In the genomic region with DNA sequence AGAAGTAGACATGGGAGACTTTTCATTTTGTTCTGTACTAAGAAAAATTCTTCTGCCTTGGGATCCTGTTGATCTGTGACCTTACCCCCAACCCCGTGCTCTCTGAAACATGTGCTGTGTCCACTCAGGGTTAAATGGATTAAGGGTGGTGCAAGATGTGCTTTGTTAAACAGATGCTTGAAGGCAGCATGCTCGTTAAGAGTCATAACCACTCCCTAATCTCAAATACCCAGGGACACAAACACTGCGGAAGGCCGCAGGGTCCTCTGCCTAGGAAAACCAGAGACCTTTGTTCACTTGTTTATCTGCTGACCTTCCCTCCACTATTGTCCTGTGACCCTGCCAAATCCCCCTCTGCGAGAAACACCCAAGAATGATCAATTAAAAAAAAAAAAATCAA, we compare ENCODE assay signal across 8 cellular contexts. TPM values are rescaled to one million over a fixed set of nuclear protein-coding genes. Genes with fewer than 3 reads are reported as not detected.
DNase-seq lines count a peak whose midpoint lies in the region; ATAC-seq, FAIRE-seq and TF ChIP-seq lines count a peak whose summit lies in the region.
"Not testable (repeated sequence)": the region's sequence is repeated elsewhere in the genome, so short reads cannot be mapped to it uniquely, and the experiment has no call there.

No MANE protein-coding gene starts in this region.

- H3K4me2 ChIP-seq in A549 (peak overlapping the region; percentile 26; the same call in 1 of the 3 replicates), HepG2 (ENCODE audit: low read depth, low read length) (peak overlapping the region; percentile 30; the same call in 1 of the 2 replicates)
- not testable (repeated sequence) for H3K4me2 ChIP-seq in K562 (ENCODE audit: insufficient read depth, low read length); hepatocyte

- WGBS in A549 (ENCODE audit: missing lambda C conversion rate), result 35% methylated on average over 5 of the region's 5 CpGs
- 18% methylated on average over 3 of the region's 5 CpGs for WGBS in K562 (ENCODE audit: insufficient coverage, low coverage, missing lambda C conversion rate)
- 56% methylated on average over 4 of the region's 5 CpGs for WGBS in hepatocyte (ENCODE audit: low lambda C conversion rate, missing lambda C conversion rate)
- 0% methylated on average over 5 of the region's 5 CpGs for WGBS in HepG2 (ENCODE audit: low lambda C conversion rate)
- 68% methylated on average over 5 of the region's 5 CpGs for WGBS in prostate gland

- not testable (repeated sequence) for H3K4me1 Mint-ChIP-seq in activated T-cell treated with anti-CD3 and anti-CD28 coated beads, Interleukin-2, amount 50 U/mL, for 72 hours (ENCODE audit: low read depth)

- H2AFZ ChIP-seq in K562 (ENCODE audit: low read depth, low read length); hepatocyte; HepG2 (ENCODE audit: low read length): not testable (repeated sequence)

- not testable (repeated sequence) for H3K27me3 Mint-ChIP-seq in activated T-cell treated with anti-CD3 and anti-CD28 coated beads, Interleukin-2, amount 50 U/mL, for 72 hours (ENCODE audit: low read depth)

- not testable (repeated sequence) for H3K4me3 ChIP-seq in A549; K562; hepatocyte; HepG2 (replicated peaks in 1 of 3; ENCODE audit: insufficient read depth in 1 of 3, low read depth in 2 of 3, low read length in 3 of 3); prostate gland

- DNase-seq in A549 (ENCODE audit: low read depth in 1 of 2, low spot score in 1 of 2); activated T-cell treated with anti-CD3 and anti-CD28 coated beads, Interleukin-2, amount 50 U/mL, for 72 hours; K562 (ENCODE audit: extremely low read depth in 1 of 4, low spot score in 3 of 4); hepatocyte (ENCODE audit: low spot score); HepG2 (ENCODE audit: low spot score); prostate gland (ENCODE audit: low spot score): not testable (repeated sequence)

- H3K36me3 Mint-ChIP-seq in activated T-cell treated with anti-CD3 and anti-CD28 coated beads, Interleukin-2, amount 50 U/mL, for 72 hours (ENCODE audit: insufficient read depth in 2 of 2), result not testable (repeated sequence)

- POLR2A ChIA-PET in A549 (lab: Yijun Ruan, JAX); K562 (lab: Yijun Ruan, JAX); HepG2 (lab: Yijun Ruan, JAX): not testable (repeated sequence)

- not testable (repeated sequence) for H3K9me1 ChIP-seq in K562 (ENCODE audit: control insufficient read depth, insufficient read depth, low read length)

- TF ChIP-seq RAD21 in A549 (conservative IDR thresholded peaks at IDR 0.05 in 1 of 2, IDR thresholded peaks at IDR 0.05 in 1 of 2); K562 (CRISPR knock-in tag; conservative IDR thresholded peaks at IDR 0.05 in 1 of 2, IDR thresholded peaks at IDR 0.05 in 1 of 2); HepG2 (CRISPR knock-in tag; IDR thresholded peaks at IDR 0.05): not testable (repeated sequence)

- TF ChIP-seq POLR2A in A549 (IDR thresholded peaks at IDR 0.05; ENCODE audit: low read length); K562 (conservative IDR thresholded peaks at IDR 0.05); HepG2 (IDR thresholded peaks at IDR 0.05; ENCODE audit: insufficient read depth in 1 of 2, low read depth in 2 of 2, low read length in 2 of 2); prostate gland (IDR thresholded peaks at IDR 0.05): not testable (repeated sequence)

- H3K27ac ChIP-seq in 22Rv1, result peak overlapping the region; percentile 46
- H3K27ac ChIP-seq in A549, result peak overlapping the region; percentile 46 to 58; a peak in 5 of 6 replicates
- H3K27ac ChIP-seq in VCaP, result peak overlapping the region; percentile 97
- not testable (repeated sequence) for H3K27ac ChIP-seq in K562 (ENCODE audit: extremely low read depth, low read depth, low read length); HepG2 (ENCODE audit: extremely low read length, insufficient read depth, low read length)
- peak overlapping the region; percentile 66 for H3K27ac ChIP-seq in hepatocyte
- peak overlapping the region; percentile 18 to 67 for H3K27ac ChIP-seq in prostate gland

- not testable (repeated sequence) for H3K27me3 ChIP-seq in K562 (ENCODE audit: control insufficient read depth in 2 of 2, insufficient read depth in 2 of 2, low read length in 2 of 2); hepatocyte; HepG2 (ENCODE audit: control insufficient read depth in 1 of 2, insufficient read depth in 2 of 2, low read length in 2 of 2); prostate gland (replicated peaks; ENCODE audit: insufficient read depth)

- in situ Hi-C loops in K562 (cut with MboI); HepG2 (cut with HindIII; ENCODE audit: extremely low pct_ligation_motif_present, low pct_unique_long_range_greater_than_20kb): not testable (repeated sequence)

- not testable (repeated sequence) for H3K9me3 Mint-ChIP-seq in activated T-cell treated with anti-CD3 and anti-CD28 coated beads, Interleukin-2, amount 50 U/mL, for 72 hours

- H3K9me2 ChIP-seq in hepatocyte (replicated peaks; ENCODE audit: insufficient read depth), result not testable (repeated sequence)

- not testable (repeated sequence) for H3K9ac ChIP-seq in K562 (ENCODE audit: insufficient read depth in 1 of 2, low read depth in 2 of 2, low read length in 2 of 2); HepG2 (ENCODE audit: insufficient read depth, low read depth, low read length)

- H3K27ac Mint-ChIP-seq in activated T-cell treated with anti-CD3 and anti-CD28 coated beads, Interleukin-2, amount 50 U/mL, for 72 hours, result peak overlapping the region; percentile 46

- FAIRE-seq in A549 (lab: Jason Lieb, UNC); K562 (lab: Jason Lieb, UNC); HepG2 (lab: Jason Lieb, UNC): not testable (repeated sequence)

- H3K36me3 ChIP-seq in K562 (ENCODE audit: control insufficient read depth, insufficient read depth, low read length); hepatocyte (replicated peaks; ENCODE audit: insufficient read depth, low read depth); HepG2 (replicated peaks in 1 of 2; ENCODE audit: control insufficient read depth in 1 of 2, insufficient read depth in 2 of 2, low read length in 2 of 2); prostate gland: not testable (repeated sequence)

- not testable (repeated sequence) for H3K9me3 ChIP-seq in A549; K562 (replicated peaks; ENCODE audit: control insufficient read depth, insufficient read depth, low read depth, low read length); hepatocyte (ENCODE audit: low read depth); HepG2 (ENCODE audit: low read length); prostate gland

- not testable (repeated sequence) for H3K4me3 Mint-ChIP-seq in activated T-cell treated with anti-CD3 and anti-CD28 coated beads, Interleukin-2, amount 50 U/mL, for 72 hours

- H3K79me2 ChIP-seq in K562 (ENCODE audit: control insufficient read depth, insufficient read depth, low read length); hepatocyte; HepG2 (ENCODE audit: insufficient read depth, low read length): not testable (repeated sequence)

- TF ChIP-seq EP300 in A549 (IDR thresholded peaks at IDR 0.05); K562 (IDR thresholded peaks at IDR 0.05; ENCODE audit: low read length); HepG2 (IDR thresholded peaks at IDR 0.05; ENCODE audit: low read depth in 2 of 2, low read length in 2 of 2); HepG2 (CRISPR knock-in tag; IDR thresholded peaks at IDR 0.05; ENCODE audit: borderline replicate concordance): not testable (repeated sequence)

- BruUV-seq in K562 (replicated peaks; lab: Mats Ljungman, UMichigan); HepG2 (replicated peaks; lab: Mats Ljungman, UMichigan): not testable (repeated sequence)

- intact Hi-C loops in K562 (cut with micrococcal nuclease), result loop anchor here (10.0 kb wide), 1 partner anchor 82 kb away; no protein-coding TSS in a partner anchor
- intact Hi-C loops in HepG2 (cut with micrococcal nuclease; ENCODE audit: unreplicated experiment); prostate gland (cut with DNase I): not testable (repeated sequence)

- ATAC-seq in A549; activated T-cell treated with anti-CD3 and anti-CD28 coated beads, Interleukin-2, amount 50 U/mL, for 72 hours (replicated peaks in 1 of 2); K562: not testable (repeated sequence)
- peak; percentile 18; the same call in 1 of the 3 replicates for ATAC-seq in HepG2

- H4K20me1 ChIP-seq in K562 (replicated peaks; ENCODE audit: control insufficient read depth, insufficient read depth, low read length); hepatocyte (ENCODE audit: insufficient read depth, poor library complexity, severe bottlenecking); HepG2 (ENCODE audit: insufficient read depth, low read length): not testable (repeated sequence)

- CTCF ChIA-PET in A549 (lab: Yijun Ruan, JAX); K562 (lab: Yijun Ruan, JAX; ENCODE audit: low intra/inter-chr PET ratio); HepG2 (lab: Yijun Ruan, JAX; ENCODE audit: low intra/inter-chr PET ratio, low total read pairs): not testable (repeated sequence)

- peaks cover 20% of the 10 kb centered on the region for H3K4me1 ChIP-seq in A549
- peaks cover 2 to 15% of the 10 kb centered on the region in 2 experiments; a peak in 2 of 5 replicates for H3K4me1 ChIP-seq in K562 (replicated peaks in 1 of 2; ENCODE audit: control insufficient read depth in 2 of 2, insufficient read depth in 2 of 2, low read length in 2 of 2)
- H3K4me1 ChIP-seq in hepatocyte (ENCODE audit: insufficient read depth); prostate gland (replicated peaks): not testable (repeated sequence)
- peaks cover 26% of the 10 kb centered on the region for H3K4me1 ChIP-seq in HepG2 (ENCODE audit: insufficient read depth, low read length)

- not testable (repeated sequence) for TF ChIP-seq CTCF in 22Rv1 (IDR thresholded peaks at IDR 0.05); A549 (IDR thresholded peaks at IDR 0.05); VCaP (conservative IDR thresholded peaks at IDR 0.05); K562 (IDR thresholded peaks at IDR 0.05 in 2 of 3, conservative IDR thresholded peaks at IDR 0.05 in 1 of 3; ENCODE audit: insufficient read depth in 2 of 3, low read depth in 1 of 3, low read length in 3 of 3); hepatocyte (IDR thresholded peaks at IDR 0.05; ENCODE audit: poor library complexity); HepG2 (CRISPR knock-in tag; IDR thresholded peaks at IDR 0.05); prostate gland (IDR thresholded peaks at IDR 0.05)

RNA-seq across cellular contexts. Expression of a gene that starts 47.9 kb away (rescaled TPM):
- polyA plus RNA-seq in A549 (2011; rRNA removed) (17.4 and 18.4 TPM in 2 replicates), A549 (2017; fragmentation: RNase III; extraction: RNeasy Plus Mini Kit Qiagen cat#74134 plus additional on column Dnase treatment) (6.1 to 7.3 TPM (median 6.5 TPM) in 3 replicates), K562 (2011; rRNA removed) (12.1 and 13.9 TPM in 2 replicates), K562 (2014; fragmentation: Illumina TruSeq; extraction: Trizol) (6.2 and 7.6 TPM in 2 replicates), K562 (2014; fragmentation: Nextera tagmentation; extraction: Ambion mirVana) (10 to 100 TPM; 20.7 to 21.6 TPM), K562 (2014; rRNA removed) (7.3 and 8.4 TPM in 2 replicates), hepatocyte (9.1 and 11.2 TPM in 2 replicates), HepG2 (2011; rRNA removed) (10.0 and 11.4 TPM in 2 replicates)
- 5.6 TPM in 2 replicates for polyA plus RNA-seq in A549 (2012; cell fraction: cytosol; rRNA removed)
- 2.2 and 3.3 TPM in 2 replicates for polyA plus RNA-seq in A549 (2012; cell fraction: nucleus; rRNA removed)
- polyA minus RNA-seq in A549 (2011; rRNA and poly(A)+ RNA removed), result 7.9 and 8.9 TPM in 2 replicates
- total RNA-seq in activated T-cell treated with anti-CD3 and anti-CD28 coated beads, Interleukin-2, amount 50 U/mL, for 72 hours, result 10 to 100 TPM; 10.1 to 14.4 TPM
- total RNA-seq in K562 (2011; cell fraction: chromatin; rRNA removed; ENCODE audit: low replicate concordance), result 5.6 and 11.8 TPM in 2 replicates
- 4.9 and 9.7 TPM in 2 replicates for total RNA-seq in K562 (2011; cell fraction: nucleolus; rRNA removed)
- total RNA-seq in K562 (2011; cell fraction: nucleoplasm; rRNA removed), result 9.7 and 12.2 TPM in 2 replicates
- total RNA-seq in K562 (2014; rRNA removed) (3.7 and 3.8 TPM in 2 replicates), K562 (2014; rRNA removed; fragmentation: Illumina TruSeq; extraction: Trizol) (6.9 and 7.9 TPM in 2 replicates), K562 (2015; rRNA removed; fragmentation: Illumina TruSeq; extraction: Trizol) (7.4 and 8.2 TPM in 2 replicates), K562 (2021) (5.9 and 7.3 TPM in 2 replicates), hepatocyte (5.9 and 8.3 TPM in 2 replicates), HepG2 (2016; rRNA removed; fragmentation: Illumina TruSeq; extraction: Trizol) (8.9 and 11.3 TPM in 2 replicates), prostate gland (10 to 100 TPM in 1 of 2 donors, 1 to 10 TPM in 1; 6.4 to 10.5 TPM)
- 8.1 and 13.8 TPM in 2 replicates for polyA plus RNA-seq in K562 (2011; cell fraction: cytosol; rRNA removed)
- polyA plus RNA-seq in K562 (2011; cell fraction: nucleus; rRNA removed), result 3.7 and 7.9 TPM in 2 replicates
- polyA plus RNA-seq in K562 (2012), result 8.9 and 9.1 TPM in 2 replicates
- 4.9 and 5.3 TPM in 2 replicates for polyA minus RNA-seq in K562 (2011; rRNA and poly(A)+ RNA removed)
- polyA minus RNA-seq in K562 (2011; cell fraction: cytosol; rRNA and poly(A)+ RNA removed), result 1.2 and 1.5 TPM in 2 replicates
- polyA minus RNA-seq in K562 (2011; cell fraction: nucleus; rRNA and poly(A)+ RNA removed), result 3.6 and 8.0 TPM in 2 replicates
- 4.2 and 5.0 TPM in 2 replicates for total RNA-seq in HepG2 (2016; cell fraction: cytosol; rRNA removed; fragmentation: Illumina TruSeq; extraction: Trizol; ENCODE audit: low read depth)
- total RNA-seq in HepG2 (2016; cell fraction: insoluble cytoplasmic fraction; rRNA removed; fragmentation: Illumina TruSeq; extraction: Trizol), result 7.4 and 10.6 TPM in 2 replicates
- total RNA-seq in HepG2 (2016; cell fraction: membrane; rRNA removed; fragmentation: Illumina TruSeq; extraction: Trizol), result 4.7 and 6.6 TPM in 2 replicates
- total RNA-seq in HepG2 (2016; cell fraction: nucleus; rRNA removed; fragmentation: Illumina TruSeq; extraction: Trizol), result 5.9 and 8.2 TPM in 2 replicates
- 10.9 and 12.3 TPM in 2 replicates for polyA plus RNA-seq in HepG2 (2011; cell fraction: cytosol; rRNA removed)
- polyA plus RNA-seq in HepG2 (2011; cell fraction: nucleus; rRNA removed), result 3.6 and 4.4 TPM in 2 replicates
- polyA plus RNA-seq in HepG2 (2012), result 6.9 and 10.2 TPM in 2 replicates
- 3.7 and 4.1 TPM in 2 replicates for polyA plus RNA-seq in HepG2 (2016; cell fraction: cytosol; fragmentation: Illumina TruSeq; extraction: Trizol; ENCODE audit: low read depth)
- polyA plus RNA-seq in HepG2 (2016; cell fraction: insoluble cytoplasmic fraction; fragmentation: Illumina TruSeq; extraction: Trizol; ENCODE audit: low read depth), result 14.4 and 15.1 TPM in 2 replicates
- polyA plus RNA-seq in HepG2 (2016; cell fraction: membrane; fragmentation: Illumina TruSeq; extraction: Trizol; ENCODE audit: low read depth), result 6.3 and 6.6 TPM in 2 replicates
- polyA plus RNA-seq in HepG2 (2016; cell fraction: nucleus; fragmentation: Illumina TruSeq; extraction: Trizol; ENCODE audit: insufficient read depth, low read depth), result 6.6 and 9.9 TPM in 2 replicates
- polyA minus RNA-seq in HepG2 (2011; rRNA and poly(A)+ RNA removed; ENCODE audit: low replicate concordance), result 0.94 and 8.3 TPM in 2 replicates
- polyA minus RNA-seq in HepG2 (2011; cell fraction: cytosol; rRNA and poly(A)+ RNA removed), result 3.9 and 4.2 TPM in 2 replicates
- polyA minus RNA-seq in HepG2 (2011; cell fraction: nucleus; rRNA and poly(A)+ RNA removed), result 15.9 and 20.3 TPM in 2 replicates
